In the genomic region with DNA sequence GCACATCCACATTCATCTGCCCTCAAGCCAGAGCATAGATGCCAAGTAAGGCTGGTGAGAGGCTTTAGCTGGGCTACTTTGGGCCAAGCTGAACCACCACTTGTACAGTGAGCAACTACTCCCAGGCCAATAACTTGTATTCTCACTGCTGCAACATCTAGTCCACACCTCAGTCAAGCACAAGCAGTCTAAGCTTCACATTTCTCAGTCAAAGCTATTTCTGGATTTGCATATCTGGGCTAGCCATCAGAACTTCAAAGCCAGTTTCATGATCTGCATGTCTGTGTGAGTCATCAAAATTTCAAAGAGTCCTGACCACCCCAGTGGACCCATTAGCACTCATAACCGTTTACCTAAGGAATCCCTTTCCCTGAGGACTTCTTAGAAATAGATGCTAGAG, we compare ENCODE assay signal across 1 cellular context.
TF ChIP-seq lines count a peak whose summit lies in the region.

No MANE protein-coding gene starts in this region.

TF ChIP-seq in WTC11, 78 proteins besides CTCF, POLR2A, EP300 and RAD21 (continued from another document):
- TF ChIP-seq PRDM15 (CRISPR knock-in tag; IDR thresholded peaks at IDR 0.05) (no peak), FOXK1 (CRISPR knock-in tag; IDR thresholded peaks at IDR 0.05) (no peak), FOXP4 (CRISPR knock-in tag; IDR thresholded peaks at IDR 0.05) (no peak), GTF2I (CRISPR knock-in tag; conservative IDR thresholded peaks at IDR 0.05) (no peak), ZNF121 (CRISPR knock-in tag; IDR thresholded peaks at IDR 0.05) (no peak), ARID4B (CRISPR knock-in tag; IDR thresholded peaks at IDR 0.05; ENCODE audit: borderline replicate concordance) (no peak), ERG (CRISPR knock-in tag; IDR thresholded peaks at IDR 0.05) (no peak), FOXP1 (CRISPR knock-in tag; IDR thresholded peaks at IDR 0.05; ENCODE audit: borderline replicate concordance) (no peak), CBFB (CRISPR knock-in tag; IDR thresholded peaks at IDR 0.05; ENCODE audit: low read depth) (no peak)
